1 cellular context compared by ENCODE assay signal in the genomic region with DNA sequence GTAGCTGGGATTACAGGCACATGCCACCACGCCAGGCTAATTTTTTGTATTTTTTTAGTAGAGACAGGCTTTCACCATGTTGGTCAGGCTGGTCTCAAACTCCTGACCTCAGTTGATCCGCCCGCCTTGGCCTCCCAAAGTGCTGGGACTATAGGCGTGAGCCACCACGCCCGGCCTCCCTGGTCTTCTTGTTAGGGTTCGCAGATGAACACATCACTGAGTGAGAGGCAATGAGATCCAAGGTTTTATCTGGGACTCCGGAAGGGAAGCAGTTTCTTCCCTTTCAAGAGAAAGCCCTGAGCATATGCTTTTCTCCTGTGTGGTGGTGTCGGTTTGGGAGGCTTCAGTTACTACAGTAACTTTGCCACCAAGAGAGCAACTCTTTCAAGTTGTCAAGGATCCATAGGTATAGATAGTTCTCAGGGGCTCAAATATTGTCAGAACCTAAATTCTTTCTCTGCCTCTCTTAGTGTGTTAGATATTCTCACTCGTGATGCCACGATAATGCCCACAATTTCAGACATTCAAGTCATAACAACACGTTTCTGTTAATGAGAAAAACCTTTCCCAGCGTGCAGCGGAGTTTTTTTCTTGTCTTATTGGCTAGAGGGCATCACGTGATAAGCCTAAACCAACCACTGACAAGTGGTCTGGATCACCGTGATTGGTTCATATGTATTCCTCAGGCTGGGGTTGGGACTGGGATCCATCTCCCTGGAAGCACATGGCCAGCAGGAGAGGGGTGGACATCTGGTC.
TF ChIP-seq lines count a peak whose summit lies in the region.

No MANE protein-coding gene starts in this region.

TF ChIP-seq in K562, 482 proteins besides CTCF, POLR2A, EP300 and RAD21 (continued from another document):
- TF ChIP-seq GTF2A2 (tag; IDR thresholded peaks at IDR 0.05) (0 out of 2 replicates have a peak, but pooled peaks have one; percentile 38), RUNX1 (IDR thresholded peaks at IDR 0.05; ENCODE audit: low read depth) (no peak), NELFE (IDR thresholded peaks at IDR 0.05; ENCODE audit: insufficient read depth, insufficient read length) (no peak), ZNF217 (CRISPR knock-in tag; IDR thresholded peaks at IDR 0.05) (no peak), BCL6 (CRISPR knock-in tag; IDR thresholded peaks at IDR 0.05) (no peak), ZNF584 (CRISPR knock-in tag; IDR thresholded peaks at IDR 0.05; ENCODE audit: low read depth) (0 out of 2 replicates have a peak, but pooled peaks have one; percentile 24), MED1 (CRISPR knock-in tag; IDR thresholded peaks at IDR 0.05; ENCODE audit: borderline replicate concordance) (no peak), STAG1 (CRISPR knock-in tag; IDR thresholded peaks at IDR 0.05; ENCODE audit: borderline replicate concordance) (no peak), BCOR (IDR thresholded peaks at IDR 0.05) (no peak), TGIF2 (CRISPR knock-in tag; IDR thresholded peaks at IDR 0.05) (no peak), GABPB1 (CRISPR knock-in tag; IDR thresholded peaks at IDR 0.05) (no peak), KDM4B (IDR thresholded peaks at IDR 0.05; ENCODE audit: borderline replicate concordance in 2 of 2, low read depth in 1 of 2) (no peak), KHSRP (IDR thresholded peaks at IDR 0.05) (no peak), ESRRB (CRISPR knock-in tag; IDR thresholded peaks at IDR 0.05; ENCODE audit: borderline replicate concordance) (no peak), SP1 (CRISPR knock-in tag; IDR thresholded peaks at IDR 0.05) (no peak), RBM15 (IDR thresholded peaks at IDR 0.05; ENCODE audit: insufficient read depth, low read length) (no peak), ZC3H4 (CRISPR knock-in tag; IDR thresholded peaks at IDR 0.05; ENCODE audit: borderline replicate concordance) (no peak), TAF1 (IDR thresholded peaks at IDR 0.05; ENCODE audit: control insufficient read depth, extremely low read depth, insufficient read depth, low read length, severe bottlenecking) (no peak)
- TF ChIP-seq, protein P1, sequence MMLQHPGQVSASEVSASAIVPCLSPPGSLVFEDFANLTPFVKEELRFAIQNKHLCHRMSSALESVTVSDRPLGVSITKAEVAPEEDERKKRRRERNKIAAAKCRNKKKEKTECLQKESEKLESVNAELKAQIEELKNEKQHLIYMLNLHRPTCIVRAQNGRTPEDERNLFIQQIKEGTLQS (IDR thresholded peaks at IDR 0.05): no peak
- TF ChIP-seq, protein P1 (CRISPR knock-in tag; conservative IDR thresholded peaks at IDR 0.05): no peak
- TF ChIP-seq, protein P2, sequence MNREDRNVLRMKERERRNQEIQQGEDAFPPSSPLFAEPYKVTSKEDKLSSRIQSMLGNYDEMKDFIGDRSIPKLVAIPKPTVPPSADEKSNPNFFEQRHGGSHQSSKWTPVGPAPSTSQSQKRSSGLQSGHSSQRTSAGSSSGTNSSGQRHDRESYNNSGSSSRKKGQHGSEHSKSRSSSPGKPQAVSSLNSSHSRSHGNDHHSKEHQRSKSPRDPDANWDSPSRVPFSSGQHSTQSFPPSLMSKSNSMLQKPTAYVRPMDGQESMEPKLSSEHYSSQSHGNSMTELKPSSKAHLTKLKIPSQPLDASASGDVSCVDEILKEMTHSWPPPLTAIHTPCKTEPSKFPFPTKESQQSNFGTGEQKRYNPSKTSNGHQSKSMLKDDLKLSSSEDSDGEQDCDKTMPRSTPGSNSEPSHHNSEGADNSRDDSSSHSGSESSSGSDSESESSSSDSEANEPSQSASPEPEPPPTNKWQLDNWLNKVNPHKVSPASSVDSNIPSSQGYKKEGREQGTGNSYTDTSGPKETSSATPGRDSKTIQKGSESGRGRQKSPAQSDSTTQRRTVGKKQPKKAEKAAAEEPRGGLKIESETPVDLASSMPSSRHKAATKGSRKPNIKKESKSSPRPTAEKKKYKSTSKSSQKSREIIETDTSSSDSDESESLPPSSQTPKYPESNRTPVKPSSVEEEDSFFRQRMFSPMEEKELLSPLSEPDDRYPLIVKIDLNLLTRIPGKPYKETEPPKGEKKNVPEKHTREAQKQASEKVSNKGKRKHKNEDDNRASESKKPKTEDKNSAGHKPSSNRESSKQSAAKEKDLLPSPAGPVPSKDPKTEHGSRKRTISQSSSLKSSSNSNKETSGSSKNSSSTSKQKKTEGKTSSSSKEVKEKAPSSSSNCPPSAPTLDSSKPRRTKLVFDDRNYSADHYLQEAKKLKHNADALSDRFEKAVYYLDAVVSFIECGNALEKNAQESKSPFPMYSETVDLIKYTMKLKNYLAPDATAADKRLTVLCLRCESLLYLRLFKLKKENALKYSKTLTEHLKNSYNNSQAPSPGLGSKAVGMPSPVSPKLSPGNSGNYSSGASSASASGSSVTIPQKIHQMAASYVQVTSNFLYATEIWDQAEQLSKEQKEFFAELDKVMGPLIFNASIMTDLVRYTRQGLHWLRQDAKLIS (CRISPR knock-in tag; IDR thresholded peaks at IDR 0.05): no peak
- TF ChIP-seq, protein P3, sequence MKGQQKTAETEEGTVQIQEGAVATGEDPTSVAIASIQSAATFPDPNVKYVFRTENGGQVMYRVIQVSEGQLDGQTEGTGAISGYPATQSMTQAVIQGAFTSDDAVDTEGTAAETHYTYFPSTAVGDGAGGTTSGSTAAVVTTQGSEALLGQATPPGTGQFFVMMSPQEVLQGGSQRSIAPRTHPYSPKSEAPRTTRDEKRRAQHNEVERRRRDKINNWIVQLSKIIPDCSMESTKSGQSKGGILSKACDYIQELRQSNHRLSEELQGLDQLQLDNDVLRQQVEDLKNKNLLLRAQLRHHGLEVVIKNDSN (CRISPR knock-in tag; IDR thresholded peaks at IDR 0.05): peak; percentile 79
- TF ChIP-seq, protein P4, sequence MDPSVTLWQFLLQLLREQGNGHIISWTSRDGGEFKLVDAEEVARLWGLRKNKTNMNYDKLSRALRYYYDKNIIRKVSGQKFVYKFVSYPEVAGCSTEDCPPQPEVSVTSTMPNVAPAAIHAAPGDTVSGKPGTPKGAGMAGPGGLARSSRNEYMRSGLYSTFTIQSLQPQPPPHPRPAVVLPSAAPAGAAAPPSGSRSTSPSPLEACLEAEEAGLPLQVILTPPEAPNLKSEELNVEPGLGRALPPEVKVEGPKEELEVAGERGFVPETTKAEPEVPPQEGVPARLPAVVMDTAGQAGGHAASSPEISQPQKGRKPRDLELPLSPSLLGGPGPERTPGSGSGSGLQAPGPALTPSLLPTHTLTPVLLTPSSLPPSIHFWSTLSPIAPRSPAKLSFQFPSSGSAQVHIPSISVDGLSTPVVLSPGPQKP (CRISPR knock-in tag; IDR thresholded peaks at IDR 0.05): no peak
- TF ChIP-seq, protein P5, sequence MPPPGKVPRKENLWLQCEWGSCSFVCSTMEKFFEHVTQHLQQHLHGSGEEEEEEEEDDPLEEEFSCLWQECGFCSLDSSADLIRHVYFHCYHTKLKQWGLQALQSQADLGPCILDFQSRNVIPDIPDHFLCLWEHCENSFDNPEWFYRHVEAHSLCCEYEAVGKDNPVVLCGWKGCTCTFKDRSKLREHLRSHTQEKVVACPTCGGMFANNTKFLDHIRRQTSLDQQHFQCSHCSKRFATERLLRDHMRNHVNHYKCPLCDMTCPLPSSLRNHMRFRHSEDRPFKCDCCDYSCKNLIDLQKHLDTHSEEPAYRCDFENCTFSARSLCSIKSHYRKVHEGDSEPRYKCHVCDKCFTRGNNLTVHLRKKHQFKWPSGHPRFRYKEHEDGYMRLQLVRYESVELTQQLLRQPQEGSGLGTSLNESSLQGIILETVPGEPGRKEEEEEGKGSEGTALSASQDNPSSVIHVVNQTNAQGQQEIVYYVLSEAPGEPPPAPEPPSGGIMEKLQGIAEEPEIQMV (tag; conservative IDR thresholded peaks at IDR 0.05; ENCODE audit: low read depth): no peak
